ENCODE assay signal across 14 cellular contexts in the genomic region with DNA sequence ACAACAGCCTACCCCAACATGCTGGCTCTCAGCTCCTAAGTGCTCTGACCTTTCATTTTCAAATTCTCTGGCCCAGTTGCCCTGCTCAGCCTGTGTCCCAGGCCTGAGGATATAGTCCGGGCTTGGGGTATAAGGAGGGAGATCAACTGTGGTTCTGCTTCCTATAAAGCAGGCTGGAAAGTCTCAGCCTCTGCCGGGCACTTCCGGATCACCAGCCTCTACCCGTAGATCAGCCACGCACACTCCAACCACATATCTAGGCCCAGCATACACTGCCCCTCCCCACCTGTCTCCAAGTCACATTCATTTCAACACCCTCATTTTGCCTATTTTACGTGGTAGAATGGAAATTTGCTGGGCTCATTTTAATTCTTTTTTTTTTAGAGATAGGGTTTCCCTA.
"Had no signal": no experiment of that assay in that cellular context is flagged by ENCODE, and none has a peak within 500 bp of the region (broad histone marks: within the 10 kb centered on the region; RNA-seq: fewer than 3 reads in every experiment).

No MANE protein-coding gene starts in this region.

- H3K27me3 Mint-ChIP-seq: activated CD8-positive, alpha-beta T cell treated with anti-CD3 and anti-CD28 coated beads for 36 hours had no signal

- H3K27ac ChIP-seq: cardiac muscle cell, gastroesophageal sphincter, neutrophil, transverse colon had no signal

- DNase-seq: activated CD4-positive, alpha-beta T cell treated with anti-CD3 and anti-CD28 coated beads for 4 hours; activated CD8-positive, alpha-beta memory T cell treated with anti-CD3 and anti-CD28 coated beads, Interleukin-2, amount 50 U/mL, for 48 hours; activated CD8-positive, alpha-beta T cell treated with anti-CD3 and anti-CD28 coated beads for 36 hours; activated naive CD4-positive, alpha-beta T cell treated with Interleukin-2 at 50 U/mL for 16 hours; effector CD4-positive, alpha-beta T cell; left ventricle myocardium superior; retina; substantia nigra; T-helper 9 cell; transverse colon had no signal

- ATAC-seq: activated CD8-positive, alpha-beta T cell treated with anti-CD3 and anti-CD28 coated beads for 36 hours; gastroesophageal sphincter; left ventricle myocardium superior had no signal

- H3K9me3 Mint-ChIP-seq: activated CD8-positive, alpha-beta T cell treated with anti-CD3 and anti-CD28 coated beads for 36 hours; activated T-helper 1 cell treated with anti-CD3 and anti-CD28 coated beads, Interleukin-12 subunit alpha, Interleukin-12 subunit beta, Interleukin-2, Interleukin-4 antibody, amounts not matched to agents 30 ng/mL and 10 ng/mL and 1 ng/mL, durations not matched to agents 14 hours and 24 hours and 36 hours had no signal

- H3K4me3 ChIP-seq: cardiac muscle cell, gastroesophageal sphincter, transverse colon had no signal

- H3K27me3 ChIP-seq: cardiac muscle cell, gastroesophageal sphincter, neutrophil, transverse colon had no signal

- H3K36me3 ChIP-seq: cardiac muscle cell, transverse colon had no signal

- H3K27ac Mint-ChIP-seq: activated CD8-positive, alpha-beta T cell treated with anti-CD3 and anti-CD28 coated beads for 36 hours; activated T-helper 1 cell treated with anti-CD3 and anti-CD28 coated beads, Interleukin-12 subunit alpha, Interleukin-12 subunit beta, Interleukin-2, Interleukin-4 antibody, amounts not matched to agents 30 ng/mL and 10 ng/mL and 1 ng/mL, durations not matched to agents 14 hours and 24 hours and 36 hours had no signal

- H3K4me3 Mint-ChIP-seq: activated CD8-positive, alpha-beta T cell treated with anti-CD3 and anti-CD28 coated beads for 36 hours; activated T-helper 1 cell treated with anti-CD3 and anti-CD28 coated beads, Interleukin-12 subunit alpha, Interleukin-12 subunit beta, Interleukin-2, Interleukin-4 antibody, amounts not matched to agents 30 ng/mL and 10 ng/mL and 1 ng/mL, durations not matched to agents 14 hours and 24 hours and 36 hours had no signal

- H3K9me3 ChIP-seq: gastroesophageal sphincter, neutrophil, transverse colon had no signal
